In the genomic region with DNA sequence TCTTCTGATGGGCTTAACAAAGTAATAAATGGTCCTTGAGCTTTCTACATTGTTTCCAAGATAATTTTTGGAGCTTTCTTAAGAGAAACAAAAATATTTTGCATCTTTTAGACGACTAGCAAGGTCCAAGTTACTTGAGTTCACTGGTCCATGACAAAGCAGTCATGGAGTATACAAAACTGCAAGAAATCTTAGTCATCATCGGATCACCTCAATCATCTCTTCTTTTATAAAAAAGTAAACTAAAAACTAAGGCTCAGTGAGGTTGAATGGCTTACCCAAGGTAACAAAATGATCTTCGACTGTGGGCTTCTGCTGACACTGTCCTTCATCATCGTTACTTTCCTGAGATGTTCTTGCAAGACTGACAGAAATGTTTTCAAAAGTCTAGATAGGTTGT, we compare ENCODE assay signal across 25 cellular contexts. TPM values are rescaled to one million over a fixed set of nuclear protein-coding genes. Genes with fewer than 3 reads are reported as not detected.
"Had no signal": no experiment of that assay in that cellular context is flagged by ENCODE, and none has a peak within 500 bp of the region (broad histone marks: within the 10 kb centered on the region; RNA-seq: fewer than 3 reads in every experiment).

No MANE protein-coding gene starts in this region.

- H3K4me1 ChIP-seq: foreskin keratinocyte, gastrocnemius medialis had no signal

- ATAC-seq: activated CD4-positive, alpha-beta T cell treated with anti-CD3 and anti-CD28 coated beads for 36 hours; activated naive CD4-positive, alpha-beta T cell treated with anti-CD3 and anti-CD28 coated beads, Interleukin-2, amount 50 U/mL, for 72 hours; activated T-cell treated with anti-CD3 and anti-CD28 coated beads, Interleukin-2, amount 50 U/mL, for 72 hours; effector memory CD8-positive, alpha-beta T cell; foreskin keratinocyte; gastrocnemius medialis had no signal

- H3K9me3 ChIP-seq: esophagus muscularis mucosa, gastrocnemius medialis had no signal

- H3K27me3 ChIP-seq: brain microvascular endothelial cell, esophagus muscularis mucosa, foreskin keratinocyte, gastrocnemius medialis had no signal

- DNase-seq: activated CD4-positive, alpha-beta memory T cell treated with anti-CD3 and anti-CD28 coated beads for 36 hours; activated CD4-positive, alpha-beta T cell treated with anti-CD3 and anti-CD28 coated beads for 36 hours; activated CD4-positive, alpha-beta T cell treated with anti-CD3 and anti-CD28 coated beads, Interleukin-2, amount 10 ng/mL, durations not matched to agents 24 days and 14 days; activated CD4-positive, CD25-positive, alpha-beta regulatory T cell; activated CD4-positive, CD25-positive, alpha-beta regulatory T cell treated with anti-CD3 and anti-CD28 coated beads, Interleukin-2, amount 50 U/mL, for 72 hours; activated CD8-positive, alpha-beta memory T cell treated with anti-CD3 and anti-CD28 coated beads, Interleukin-2, amount 50 U/mL, for 48 hours; activated gamma-delta T cell; activated naive CD4-positive, alpha-beta T cell; activated naive CD4-positive, alpha-beta T cell treated with anti-CD3 and anti-CD28 coated beads, Interleukin-2, amount 10 ng/mL, durations not matched to agents 7 days and 5 days; activated naive CD8-positive, alpha-beta T cell treated with anti-CD3 and anti-CD28 coated beads, Interleukin-2, amount 10 ng/mL, durations not matched to agents 7 days and 5 days; activated T-cell treated with anti-CD3 and anti-CD28 coated beads for 4 hours; activated T-cell treated with anti-CD3 and anti-CD28 coated beads, Interleukin-2, amount 50 U/mL, for 24 hours; activated T-cell treated with anti-CD3 and anti-CD28 coated beads, Interleukin-2, amount 50 U/mL, for 72 hours; brain microvascular endothelial cell; cortex of kidney; dermis blood vessel endothelial cell; effector CD4-positive, alpha-beta T cell; effector memory CD8-positive, alpha-beta T cell; erythroblast; foreskin keratinocyte; gastrocnemius medialis; T-helper 2 cell had no signal

- H3K36me3 ChIP-seq: brain microvascular endothelial cell, esophagus muscularis mucosa, gastrocnemius medialis had no signal

- H3K4me3 ChIP-seq: esophagus muscularis mucosa, gastrocnemius medialis had no signal

- H3K27ac ChIP-seq: brain microvascular endothelial cell, esophagus muscularis mucosa, foreskin keratinocyte, gastrocnemius medialis had no signal

RNA-seq across cellular contexts. Expression of a gene that starts 11.9 kb away (rescaled TPM):
- total RNA-seq: activated CD4-positive, alpha-beta memory T cell treated with anti-CD3 and anti-CD28 coated beads for 36 hours; activated CD4-positive, alpha-beta T cell treated with anti-CD3 and anti-CD28 coated beads for 36 hours; activated CD4-positive, alpha-beta T cell treated with anti-CD3 and anti-CD28 coated beads, Interleukin-2, amount 10 ng/mL, durations not matched to agents 24 days and 14 days; activated naive CD4-positive, alpha-beta T cell treated with anti-CD3 and anti-CD28 coated beads, Interleukin-2, amount 50 U/mL, for 72 hours; activated naive CD8-positive, alpha-beta T cell treated with anti-CD3 and anti-CD28 coated beads, Interleukin-2, amount 10 ng/mL, durations not matched to agents 7 days and 5 days; activated T-cell treated with anti-CD3 and anti-CD28 coated beads, Interleukin-2, amount 50 U/mL, for 72 hours; T-helper 1 cell treated with Interleukin-12 subunit alpha and Interleukin-12 subunit beta and Interleukin-4 antibody, amounts not matched to agents 30 ng/mL and 1 ng/mL, for 36 hours had no signal
